12 cellular contexts compared by ENCODE assay signal in the genomic region with DNA sequence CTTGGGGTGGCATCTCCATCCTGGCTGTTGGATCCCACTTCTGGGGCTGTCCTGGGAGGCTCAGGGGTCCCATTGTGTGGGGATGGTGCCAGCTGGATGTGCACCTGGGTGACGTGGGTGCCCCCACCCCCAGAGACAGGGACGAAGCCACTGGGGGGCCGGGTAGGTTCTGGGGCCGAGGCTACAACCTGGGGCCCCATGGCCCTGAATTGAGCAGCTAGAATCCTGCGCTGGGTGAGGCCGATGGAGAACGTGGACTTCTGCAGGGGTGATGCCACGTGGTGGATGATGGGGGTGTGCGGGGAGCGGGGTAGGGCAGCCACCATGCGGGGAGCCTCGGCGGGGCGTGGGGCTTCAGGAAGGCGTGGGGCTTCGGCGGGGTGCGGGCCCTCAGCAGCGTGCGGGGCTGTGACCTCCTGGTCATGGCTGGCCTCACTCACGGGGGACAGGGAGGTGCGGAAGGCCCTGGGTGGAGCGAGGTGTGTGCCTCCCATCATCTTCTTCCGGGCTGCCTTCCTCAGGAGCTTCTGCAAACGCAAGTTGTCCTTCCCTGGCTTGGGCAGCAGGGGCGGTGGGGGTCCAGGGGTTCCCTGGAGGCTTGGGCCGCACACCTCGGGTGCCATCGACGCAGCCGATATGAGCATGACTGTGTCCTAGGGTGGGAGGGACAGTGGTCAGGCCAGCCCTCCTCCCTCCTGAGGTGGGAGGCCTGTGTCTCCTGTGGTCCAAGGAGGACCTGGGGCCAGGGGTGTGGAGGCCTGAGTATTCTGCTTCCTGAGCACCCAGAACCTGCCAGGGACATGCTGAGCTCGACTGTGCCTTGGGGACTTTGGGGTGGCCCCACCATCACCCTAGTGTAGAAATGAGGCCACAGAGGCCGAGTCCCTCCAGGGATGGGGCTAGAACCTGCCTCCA. TPM values are rescaled to one million over a fixed set of nuclear protein-coding genes. Genes with fewer than 3 reads are reported as not detected.
DNase-seq lines count a peak whose midpoint lies in the region; ATAC-seq lines count a peak whose summit lies in the region.
"Had no signal": no experiment of that assay in that cellular context is flagged by ENCODE, and none has a peak within 500 bp of the region (broad histone marks: within the 10 kb centered on the region; RNA-seq: fewer than 3 reads in every experiment).

No MANE protein-coding gene starts in this region.

- peak; percentile 6 for ATAC-seq in esophagus mucosa
- no peak for ATAC-seq in stimulated activated effector memory CD8-positive, alpha-beta T cell treated with anti-CD3 and anti-CD28 coated beads, Interleukin-12 subunit alpha, Interleukin-12 subunit beta, amount 100 ng/mL, for 72 hours
- ATAC-seq in GM18868 (IDR thresholded peaks at IDR 0.05; ENCODE audit: unreplicated experiment) = no peak
- ATAC-seq in HG03469 (IDR thresholded peaks at IDR 0.05; ENCODE audit: unreplicated experiment) = no peak
- ATAC-seq: A549 had no signal

- no peaks in the 10 kb centered on the region for H3K36me3 ChIP-seq in SJCRH30

- no peaks in the 10 kb centered on the region for H3K9me3 ChIP-seq in SJCRH30 (replicated peaks)
- H3K9me3 ChIP-seq: A549 had no signal

- no peaks in the 10 kb centered on the region for H3K36me3 Mint-ChIP-seq in stimulated activated effector memory CD8-positive, alpha-beta T cell treated with anti-CD3 and anti-CD28 coated beads, Interleukin-12 subunit alpha, Interleukin-12 subunit beta, amount 100 ng/mL, for 72 hours

- no peak overlapping the region for H3K27ac Mint-ChIP-seq in stimulated activated effector memory CD8-positive, alpha-beta T cell treated with anti-CD3 and anti-CD28 coated beads, Interleukin-12 subunit alpha, Interleukin-12 subunit beta, amount 100 ng/mL, for 72 hours

- peaks cover 20% of the 10 kb centered on the region for H3K4me1 Mint-ChIP-seq in stimulated activated effector memory CD8-positive, alpha-beta T cell treated with anti-CD3 and anti-CD28 coated beads, Interleukin-12 subunit alpha, Interleukin-12 subunit beta, amount 100 ng/mL, for 72 hours

- DNase-seq in activated CD4-positive, alpha-beta T cell treated with anti-CD3 and anti-CD28 coated beads for 48 hours = peak; percentile 54
- DNase-seq in activated CD4-positive, alpha-beta T cell treated with anti-CD3 and anti-CD28 coated beads, Interleukin-2, amount 50 U/mL, for 48 hours = no peak
- DNase-seq in SJCRH30 (no peak), COLO668 (lab: John Stamatoyannopoulos, UW; ENCODE audit: unreplicated experiment) (no peak)
- DNase-seq in stimulated activated effector memory CD8-positive, alpha-beta T cell treated with anti-CD3 and anti-CD28 coated beads, Interleukin-12 subunit alpha, Interleukin-12 subunit beta, amount 100 ng/mL, for 72 hours (ENCODE audit: low spot score in 2 of 2) = no peak
- DNase-seq: NCI-H446 treated with DMSO at 0.1 percent for 48 hours had no signal

- no peaks in the 10 kb centered on the region for H3K27me3 ChIP-seq in SJCRH30

- peak overlapping the region; percentile 68 for H3K4me3 Mint-ChIP-seq in stimulated activated effector memory CD8-positive, alpha-beta T cell treated with anti-CD3 and anti-CD28 coated beads, Interleukin-12 subunit alpha, Interleukin-12 subunit beta, amount 100 ng/mL, for 72 hours

- H3K9me3 Mint-ChIP-seq in stimulated activated effector memory CD8-positive, alpha-beta T cell treated with anti-CD3 and anti-CD28 coated beads, Interleukin-12 subunit alpha, Interleukin-12 subunit beta, amount 100 ng/mL, for 72 hours = no peaks in the 10 kb centered on the region

- H3K27ac ChIP-seq in SJCRH30 = peak overlapping the region; percentile 4; the same call in 1 of the 2 replicates
- H3K27ac ChIP-seq: A549 had no signal

- H3K4me1 ChIP-seq in SJCRH30 = no peaks in the 10 kb centered on the region
- H3K4me1 ChIP-seq: A549 had no signal

- no peak overlapping the region for H3K4me3 ChIP-seq in SJCRH30
- H3K4me3 ChIP-seq: A549, lung had no signal

RNA-seq across cellular contexts. Expression of gene PRR33, which starts 1.5 kb away (rescaled TPM):
- 0.02 and 0.05 TPM in 2 replicates for total RNA-seq in SJCRH30 (2014; rRNA removed; shearing (Covaris generic))
- not detected for total RNA-seq in esophagus mucosa
- total RNA-seq: lung, renal cortical epithelial cell had no signal

RNA-seq across cellular contexts. Expression of gene TNNT3, which starts 29.3 kb away (rescaled TPM):
- total RNA-seq in SJCRH30 (2014; rRNA removed; shearing (Covaris generic)) = 2.2 and 2.3 TPM in 2 replicates
- 0.40 TPM for total RNA-seq in esophagus mucosa
- total RNA-seq: renal cortical epithelial cell had no signal

RNA-seq across cellular contexts. Expression of gene LSP1, which starts 37.3 kb away (rescaled TPM):
- total RNA-seq in SJCRH30 (2014; rRNA removed; shearing (Covaris generic)) = 15.0 and 15.4 TPM in 2 replicates
- 18.8 TPM for total RNA-seq in esophagus mucosa
- total RNA-seq: renal cortical epithelial cell had no signal

RNA-seq across cellular contexts. Expression of gene TNNI2, which starts 51.4 kb away (rescaled TPM):
- 20.2 and 20.5 TPM in 2 replicates for total RNA-seq in SJCRH30 (2014; rRNA removed; shearing (Covaris generic))
- total RNA-seq in esophagus mucosa = 4.4 TPM
- total RNA-seq: renal cortical epithelial cell had no signal

RNA-seq across cellular contexts. Expression of gene SYT8, which starts 55.4 kb away (rescaled TPM):
- total RNA-seq in SJCRH30 (2014; rRNA removed; shearing (Covaris generic)) = 1.7 and 2.7 TPM in 2 replicates
- 22.4 TPM for total RNA-seq in esophagus mucosa
